In the genomic region with DNA sequence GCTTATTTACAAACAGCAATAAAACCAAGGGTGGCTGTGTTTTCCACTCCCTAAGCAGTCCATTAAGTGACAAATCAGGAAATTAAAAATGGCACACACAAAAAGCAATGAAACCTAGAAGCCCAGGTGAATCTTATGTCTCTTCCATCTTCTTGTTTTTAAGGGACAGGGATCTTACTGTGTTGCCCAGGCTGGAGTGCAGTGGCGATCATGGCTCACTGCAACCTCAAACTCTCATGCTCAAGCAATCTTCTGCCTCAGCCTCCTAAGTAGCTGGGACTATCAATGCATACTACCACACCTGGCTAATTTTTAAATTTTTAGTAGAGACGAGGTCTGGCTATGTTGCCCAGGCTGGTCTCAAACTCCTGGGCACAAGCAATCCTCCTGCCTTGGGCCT, we compare ENCODE assay signal across 2 cellular contexts.
TF ChIP-seq lines count a peak whose summit lies in the region.

No MANE protein-coding gene starts in this region.

TF ChIP-seq in HCT116, 20 proteins besides CTCF, POLR2A, EP300 and RAD21:
- TF ChIP-seq EZH2 (IDR thresholded peaks at IDR 0.05) = no peak
- no peak for TF ChIP-seq SP1 (IDR thresholded peaks at IDR 0.05; ENCODE audit: low read depth)
- TF ChIP-seq ATF3 (IDR thresholded peaks at IDR 0.05) = no peak
- TF ChIP-seq, protein P1, sequence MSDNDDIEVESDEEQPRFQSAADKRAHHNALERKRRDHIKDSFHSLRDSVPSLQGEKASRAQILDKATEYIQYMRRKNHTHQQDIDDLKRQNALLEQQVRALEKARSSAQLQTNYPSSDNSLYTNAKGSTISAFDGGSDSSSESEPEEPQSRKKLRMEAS (IDR thresholded peaks at IDR 0.05) = no peak
- TF ChIP-seq POLR2AphosphoS5 (IDR thresholded peaks at IDR 0.05; ENCODE audit: low read depth, low read length) = no peak
- TF ChIP-seq EZH2phosphoT487 (IDR thresholded peaks at IDR 0.05; ENCODE audit: borderline replicate concordance) = no peak
- no peak for TF ChIP-seq ZBTB33 (IDR thresholded peaks at IDR 0.05; ENCODE audit: extremely low read depth, insufficient replicate concordance, low read length)
- no peak for TF ChIP-seq ZFX (IDR thresholded peaks at IDR 0.05)
- TF ChIP-seq SRF (IDR thresholded peaks at IDR 0.05; ENCODE audit: low read depth) = no peak
- TF ChIP-seq ELF1 (IDR thresholded peaks at IDR 0.05; ENCODE audit: borderline replicate concordance, low read depth) = no peak
- TF ChIP-seq EGR1 (IDR thresholded peaks at IDR 0.05; ENCODE audit: low read depth) = no peak
- no peak for TF ChIP-seq TCF7L2 (IDR thresholded peaks at IDR 0.05; ENCODE audit: borderline replicate concordance, extremely low read depth, insufficient read depth, insufficient read length)
- TF ChIP-seq CBX3 (IDR thresholded peaks at IDR 0.05; ENCODE audit: low read depth) = no peak
- TF ChIP-seq JUND (IDR thresholded peaks at IDR 0.05) = no peak
- TF ChIP-seq CEBPB (IDR thresholded peaks at IDR 0.05; ENCODE audit: low read depth) = no peak
- TF ChIP-seq FOSL1 (IDR thresholded peaks at IDR 0.05; ENCODE audit: low read depth) = no peak
- no peak for TF ChIP-seq YY1 (IDR thresholded peaks at IDR 0.05; ENCODE audit: extremely low read depth, insufficient replicate concordance, low read depth, low read length)

TF ChIP-seq in K562, 482 proteins besides CTCF, POLR2A, EP300 and RAD21 (continued from another document):
- no peak for TF ChIP-seq L3MBTL2 (IDR thresholded peaks at IDR 0.05)
- TF ChIP-seq ZNF561 (CRISPR knock-in tag; conservative IDR thresholded peaks at IDR 0.05) = no peak
- TF ChIP-seq, protein P2, sequence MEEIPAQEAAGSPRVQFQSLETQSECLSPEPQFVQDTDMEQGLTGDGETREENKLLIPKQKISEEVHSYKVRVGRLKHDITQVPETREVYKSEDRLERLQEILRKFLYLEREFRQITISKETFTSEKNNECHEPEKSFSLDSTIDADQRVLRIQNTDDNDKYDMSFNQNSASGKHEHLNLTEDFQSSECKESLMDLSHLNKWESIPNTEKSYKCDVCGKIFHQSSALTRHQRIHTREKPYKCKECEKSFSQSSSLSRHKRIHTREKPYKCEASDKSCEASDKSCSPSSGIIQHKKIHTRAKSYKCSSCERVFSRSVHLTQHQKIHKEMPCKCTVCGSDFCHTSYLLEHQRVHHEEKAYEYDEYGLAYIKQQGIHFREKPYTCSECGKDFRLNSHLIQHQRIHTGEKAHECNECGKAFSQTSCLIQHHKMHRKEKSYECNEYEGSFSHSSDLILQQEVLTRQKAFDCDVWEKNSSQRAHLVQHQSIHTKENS (CRISPR knock-in tag; IDR thresholded peaks at IDR 0.05) = no peak
- TF ChIP-seq SIN3A (IDR thresholded peaks at IDR 0.05; ENCODE audit: borderline replicate concordance in 2 of 2, control insufficient read depth in 1 of 2, low read depth in 2 of 2, low read length in 2 of 2) = no peak
- peak; percentile 39 for TF ChIP-seq RBM25 (IDR thresholded peaks at IDR 0.05; ENCODE audit: low read depth, low read length, severe bottlenecking)
- no peak for TF ChIP-seq ZNF778 (CRISPR knock-in tag; IDR thresholded peaks at IDR 0.05)
- no peak for TF ChIP-seq ZZZ3 (IDR thresholded peaks at IDR 0.05)
- no peak for TF ChIP-seq ZBTB49 (CRISPR knock-in tag; IDR thresholded peaks at IDR 0.05; ENCODE audit: borderline replicate concordance)
- TF ChIP-seq ADNP (tag; IDR thresholded peaks at IDR 0.05) = no peak
- TF ChIP-seq PCBP2 (IDR thresholded peaks at IDR 0.05; ENCODE audit: low read depth, low read length, poor library complexity, severe bottlenecking) = no peak
